1 cellular context compared by ENCODE assay signal in the genomic region with DNA sequence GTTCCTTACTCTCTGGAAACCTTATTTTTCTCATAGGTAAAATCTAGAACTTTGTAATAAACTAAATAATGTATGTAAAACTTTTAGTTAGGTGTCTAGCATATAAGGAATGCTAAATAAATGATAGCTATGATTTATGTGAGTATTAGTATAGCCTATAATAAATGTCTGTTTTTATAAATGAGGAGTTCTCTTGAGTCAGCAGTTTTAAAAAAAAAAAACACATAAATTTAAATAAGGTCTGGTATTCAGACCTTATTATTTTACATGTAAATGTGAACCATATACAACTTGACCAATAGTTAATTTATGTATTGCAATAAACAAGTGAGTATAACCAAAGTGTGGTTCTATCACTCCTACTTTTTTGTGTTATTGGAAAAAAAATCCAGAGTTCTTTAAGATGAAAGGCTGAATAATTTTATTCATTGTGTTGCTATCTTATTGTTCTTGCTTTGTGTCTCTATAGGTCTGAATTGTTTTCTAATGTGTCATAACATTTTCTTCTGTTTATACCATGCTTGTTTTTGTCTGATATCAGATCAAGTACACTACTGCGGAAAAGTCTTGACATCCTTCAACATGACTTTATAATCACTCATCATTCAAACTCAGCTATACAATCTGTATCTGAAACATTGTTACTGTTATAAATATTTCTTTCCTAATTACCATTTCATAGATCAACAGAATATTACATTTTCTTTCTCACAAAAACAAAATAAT.
TF ChIP-seq lines count a peak whose summit lies in the region.

No MANE protein-coding gene starts in this region.

TF ChIP-seq in endothelial cell of umbilical vein, 7 proteins besides CTCF, POLR2A, EP300 and RAD21 (continued from another document):
- TF ChIP-seq FOS (IDR thresholded peaks at IDR 0.05; ENCODE audit: borderline replicate concordance, insufficient read depth, low read length) (peak; percentile 72), JUN (IDR thresholded peaks at IDR 0.05; ENCODE audit: borderline replicate concordance, insufficient read depth, insufficient read length, low read depth) (peak; percentile 69), MAX (IDR thresholded peaks at IDR 0.05; ENCODE audit: insufficient read depth, insufficient read length) (no peak), EZH2 (IDR thresholded peaks at IDR 0.05; ENCODE audit: borderline replicate concordance, low read depth, low read length, severe bottlenecking) (no peak)
